In the genomic region with DNA sequence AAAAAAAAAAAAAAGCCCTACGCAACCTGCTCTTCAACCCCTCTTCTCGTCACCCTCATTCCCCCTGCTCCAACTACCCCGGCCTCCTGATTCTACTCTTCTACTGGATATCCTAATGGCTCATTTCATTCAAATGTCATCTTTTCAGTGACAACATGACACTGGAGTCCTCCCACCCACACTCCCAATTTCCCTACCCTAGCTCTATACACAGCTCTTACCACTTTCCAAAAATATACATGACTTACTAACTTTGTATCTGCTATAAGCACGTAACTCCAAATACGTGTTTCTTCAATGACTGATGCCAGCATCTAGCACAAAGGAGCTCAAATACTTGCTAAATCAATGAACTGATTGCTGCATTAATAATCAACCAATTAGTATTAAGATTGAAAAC, we compare ENCODE assay signal across 1 cellular context.
TF ChIP-seq lines count a peak whose summit lies in the region.

No MANE protein-coding gene starts in this region.

TF ChIP-seq in WTC11, 78 proteins besides CTCF, POLR2A, EP300 and RAD21 (continued from another document):
- TF ChIP-seq PRDM15 (CRISPR knock-in tag; IDR thresholded peaks at IDR 0.05) (no peak), IRF1 (CRISPR knock-in tag; IDR thresholded peaks at IDR 0.05) (no peak), NFATC4 (CRISPR knock-in tag; IDR thresholded peaks at IDR 0.05) (no peak), JUN (CRISPR knock-in tag; IDR thresholded peaks at IDR 0.05) (no peak), FOXK1 (CRISPR knock-in tag; IDR thresholded peaks at IDR 0.05) (no peak), TEAD4 (CRISPR knock-in tag; IDR thresholded peaks at IDR 0.05) (no peak)
- TF ChIP-seq, protein P1, sequence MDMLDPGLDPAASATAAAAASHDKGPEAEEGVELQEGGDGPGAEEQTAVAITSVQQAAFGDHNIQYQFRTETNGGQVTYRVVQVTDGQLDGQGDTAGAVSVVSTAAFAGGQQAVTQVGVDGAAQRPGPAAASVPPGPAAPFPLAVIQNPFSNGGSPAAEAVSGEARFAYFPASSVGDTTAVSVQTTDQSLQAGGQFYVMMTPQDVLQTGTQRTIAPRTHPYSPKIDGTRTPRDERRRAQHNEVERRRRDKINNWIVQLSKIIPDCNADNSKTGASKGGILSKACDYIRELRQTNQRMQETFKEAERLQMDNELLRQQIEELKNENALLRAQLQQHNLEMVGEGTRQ (CRISPR knock-in tag; IDR thresholded peaks at IDR 0.05) = no peak
- TF ChIP-seq, protein P2, sequence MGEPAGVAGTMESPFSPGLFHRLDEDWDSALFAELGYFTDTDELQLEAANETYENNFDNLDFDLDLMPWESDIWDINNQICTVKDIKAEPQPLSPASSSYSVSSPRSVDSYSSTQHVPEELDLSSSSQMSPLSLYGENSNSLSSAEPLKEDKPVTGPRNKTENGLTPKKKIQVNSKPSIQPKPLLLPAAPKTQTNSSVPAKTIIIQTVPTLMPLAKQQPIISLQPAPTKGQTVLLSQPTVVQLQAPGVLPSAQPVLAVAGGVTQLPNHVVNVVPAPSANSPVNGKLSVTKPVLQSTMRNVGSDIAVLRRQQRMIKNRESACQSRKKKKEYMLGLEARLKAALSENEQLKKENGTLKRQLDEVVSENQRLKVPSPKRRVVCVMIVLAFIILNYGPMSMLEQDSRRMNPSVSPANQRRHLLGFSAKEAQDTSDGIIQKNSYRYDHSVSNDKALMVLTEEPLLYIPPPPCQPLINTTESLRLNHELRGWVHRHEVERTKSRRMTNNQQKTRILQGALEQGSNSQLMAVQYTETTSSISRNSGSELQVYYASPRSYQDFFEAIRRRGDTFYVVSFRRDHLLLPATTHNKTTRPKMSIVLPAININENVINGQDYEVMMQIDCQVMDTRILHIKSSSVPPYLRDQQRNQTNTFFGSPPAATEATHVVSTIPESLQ (CRISPR knock-in tag; IDR thresholded peaks at IDR 0.05) = no peak
TF ChIP-seq in WTC11: peak in this region for 0.
